In genomic region chr6:108560463-108561308, GRCh38 we compare ENCODE assay signal across 1 cellular context.
A peak's percentile ranks its signal among the peaks of the same experiment; 100 is the strongest.
TF ChIP-seq lines count a peak whose summit lies in the region.

Gene FOXO3, plus strand, starts transcription at chr6:108560917. Its CDS starts 292 bp downstream, at chr6:108561209.

TF ChIP-seq in HepG2, 621 proteins besides CTCF, POLR2A, EP300 and RAD21 (continued from another document and continues in another):
- TF ChIP-seq CERS6 (CRISPR knock-in tag; IDR thresholded peaks at IDR 0.05) (no peak), HOXA3 (CRISPR knock-in tag; IDR thresholded peaks at IDR 0.05) (no peak; the same call in 1 of the 2 replicates), KDM5B (CRISPR knock-in tag; IDR thresholded peaks at IDR 0.05; ENCODE audit: borderline replicate concordance) (peak; percentile 60; the same call in 1 of the 2 replicates), EHMT2 (IDR thresholded peaks at IDR 0.05; ENCODE audit: borderline replicate concordance, low read depth, low read length) (no peak), FUBP1 (CRISPR knock-in tag; IDR thresholded peaks at IDR 0.05; ENCODE audit: borderline replicate concordance) (no peak), ZNF720 (CRISPR knock-in tag; IDR thresholded peaks at IDR 0.05) (no peak), PRPF4 (IDR thresholded peaks at IDR 0.05; ENCODE audit: low read depth, low read length, poor library complexity, severe bottlenecking) (no peak), ZMAT5 (CRISPR knock-in tag; IDR thresholded peaks at IDR 0.05; ENCODE audit: borderline replicate concordance, low read depth) (no peak), ZNF550 (CRISPR knock-in tag; IDR thresholded peaks at IDR 0.05; ENCODE audit: borderline replicate concordance) (no peak), PCBP1 (IDR thresholded peaks at IDR 0.05; ENCODE audit: borderline replicate concordance, low read depth, low read length) (no peak), SOX5 (CRISPR knock-in tag; IDR thresholded peaks at IDR 0.05; ENCODE audit: borderline replicate concordance) (no peak), ZNF124 (CRISPR knock-in tag; IDR thresholded peaks at IDR 0.05) (no peak), NR2F6 (IDR thresholded peaks at IDR 0.05) (no peak), NR2F6 (CRISPR knock-in tag; IDR thresholded peaks at IDR 0.05) (no peak), ZNF816 (CRISPR knock-in tag; IDR thresholded peaks at IDR 0.05; ENCODE audit: borderline replicate concordance) (no peak), ZKSCAN5 (CRISPR knock-in tag; IDR thresholded peaks at IDR 0.05) (no peak), HMG20B (CRISPR knock-in tag; conservative IDR thresholded peaks at IDR 0.05) (no peak), ZNF501 (CRISPR knock-in tag; IDR thresholded peaks at IDR 0.05) (no peak; the same call in 1 of the 2 replicates), ZNF790 (CRISPR knock-in tag; IDR thresholded peaks at IDR 0.05; ENCODE audit: borderline replicate concordance) (no peak), IKZF1 (IDR thresholded peaks at IDR 0.05) (no peak), ZNF746 (CRISPR knock-in tag; IDR thresholded peaks at IDR 0.05) (no peak; the same call in 1 of the 2 replicates), ZNF781 (CRISPR knock-in tag; IDR thresholded peaks at IDR 0.05; ENCODE audit: borderline replicate concordance, not compliant biosample characterization) (peak; percentile 20), AGO2 (optimal IDR thresholded peaks at IDR 0.05; ENCODE audit: low read depth, low read length) (peak; percentile 51), ZNF484 (CRISPR knock-in tag; IDR thresholded peaks at IDR 0.05; ENCODE audit: borderline replicate concordance, low read depth) (no peak), NR1H2 (CRISPR knock-in tag; IDR thresholded peaks at IDR 0.05; ENCODE audit: borderline replicate concordance, low read depth) (no peak), RFX5 (IDR thresholded peaks at IDR 0.05; ENCODE audit: low read depth, low read length) (no peak), IRX3 (CRISPR knock-in tag; IDR thresholded peaks at IDR 0.05; ENCODE audit: borderline replicate concordance, low read depth) (peak; percentile 29; the same call in 1 of the 2 replicates), ZNF274 (CRISPR knock-in tag; IDR thresholded peaks at IDR 0.05) (no peak; the same call in 1 of the 2 replicates), HHEX (CRISPR knock-in tag; IDR thresholded peaks at IDR 0.05) (no peak), ZNF572 (CRISPR knock-in tag; IDR thresholded peaks at IDR 0.05) (no peak), U2AF1 (optimal IDR thresholded peaks at IDR 0.05; ENCODE audit: low read depth, low read length) (peak; percentile 83), PCBP2 (optimal IDR thresholded peaks at IDR 0.05; ENCODE audit: low read depth, low read length, poor library complexity, severe bottlenecking) (no peak), POGZ (CRISPR knock-in tag; IDR thresholded peaks at IDR 0.05) (no peak), HOXD1 (CRISPR knock-in tag; IDR thresholded peaks at IDR 0.05) (no peak; the same call in 1 of the 2 replicates), ZNF761 (CRISPR knock-in tag; conservative IDR thresholded peaks at IDR 0.05) (no peak), ZNF629 (CRISPR knock-in tag; conservative IDR thresholded peaks at IDR 0.05) (no peak), FOSL1 (CRISPR knock-in tag; IDR thresholded peaks at IDR 0.05; ENCODE audit: borderline replicate concordance) (no peak), ZNF180 (CRISPR knock-in tag; IDR thresholded peaks at IDR 0.05; ENCODE audit: borderline replicate concordance, low read depth) (no peak), ZNF652 (CRISPR knock-in tag; IDR thresholded peaks at IDR 0.05; ENCODE audit: borderline replicate concordance, low read depth) (no peak), ZNF788 (CRISPR knock-in tag; IDR thresholded peaks at IDR 0.05; ENCODE audit: borderline replicate concordance) (no peak; the same call in 1 of the 2 replicates), GMEB1 (CRISPR knock-in tag; IDR thresholded peaks at IDR 0.05; ENCODE audit: borderline replicate concordance) (0 out of 2 replicates have a peak, but pooled peaks have one; percentile 46), ZBTB44 (CRISPR knock-in tag; IDR thresholded peaks at IDR 0.05) (no peak), ETV6 (CRISPR knock-in tag; conservative IDR thresholded peaks at IDR 0.05) (no peak), DBP (CRISPR knock-in tag; IDR thresholded peaks at IDR 0.05; ENCODE audit: not compliant biosample characterization) (no peak), WIZ (CRISPR knock-in tag; IDR thresholded peaks at IDR 0.05) (no peak), HMGA1 (CRISPR knock-in tag; conservative IDR thresholded peaks at IDR 0.05) (no peak), HNF1A (IDR thresholded peaks at IDR 0.05; ENCODE audit: low read depth) (no peak), HNF1A (CRISPR knock-in tag; IDR thresholded peaks at IDR 0.05; ENCODE audit: borderline replicate concordance) (peak; percentile 11; the same call in 1 of the 2 replicates), ZNF382 (CRISPR knock-in tag; IDR thresholded peaks at IDR 0.05; ENCODE audit: borderline replicate concordance) (no peak), TAF1 (CRISPR knock-in tag; IDR thresholded peaks at IDR 0.05) (peak; percentile 67), FOXP4 (CRISPR knock-in tag; IDR thresholded peaks at IDR 0.05) (no peak), ZNF691 (CRISPR knock-in tag; IDR thresholded peaks at IDR 0.05; ENCODE audit: borderline replicate concordance, low read depth) (no peak), ELK4 (CRISPR knock-in tag; IDR thresholded peaks at IDR 0.05; ENCODE audit: borderline replicate concordance) (no peak)
